ENCODE assay signal across 1 cellular context in genomic region chr22:20442485-20443284, GRCh38.
TF ChIP-seq lines count a peak whose summit lies in the region.

No MANE protein-coding gene starts in this region.

TF ChIP-seq in K562, 482 proteins besides CTCF, POLR2A, EP300 and RAD21 (continued from another document):
- TF ChIP-seq ZBTB5 (IDR thresholded peaks at IDR 0.05) = no peak
- TF ChIP-seq ZNF431 (CRISPR knock-in tag; IDR thresholded peaks at IDR 0.05) = no peak
- TF ChIP-seq NCOA6 (IDR thresholded peaks at IDR 0.05) = no peak
TF ChIP-seq in K562: peak in this region for 19.
